ENCODE assay signal across 8 cellular contexts in genomic region chrX:73944582-73944947, GRCh38.
DNase-seq lines count a peak whose midpoint lies in the region; ATAC-seq and TF ChIP-seq lines count a peak whose summit lies in the region.

No MANE protein-coding gene starts in this region.

- WGBS in psoas muscle, 3 donors: 0 to 1% (median 0%) methylated on average over 8 of the region's 8 CpGs

- H3K27me3 ChIP-seq in psoas muscle (ENCODE audit: insufficient read depth in 3 of 3, low read length in 2 of 3): no peaks in the 10 kb centered on the region

- H3K27ac ChIP-seq in SK-N-MC (peak overlapping the region; percentile 95), psoas muscle (peak overlapping the region; percentile 92)

- H3K9me3 ChIP-seq in SK-N-MC (ENCODE audit: low read depth, low read length) (no peaks in the 10 kb centered on the region), psoas muscle (no peaks in the 10 kb centered on the region)

- H3K36me3 ChIP-seq in SK-N-MC (ENCODE audit: insufficient read depth, low read length) (peaks cover 40% of the 10 kb centered on the region), psoas muscle (ENCODE audit: insufficient read depth in 1 of 2, low read depth in 1 of 2) (peaks cover 0 to 23% of the 10 kb centered on the region in 2 donors)

- H3K36me3 Mint-ChIP-seq in activated CD8-positive, alpha-beta memory T cell treated with anti-CD3 and anti-CD28 coated beads, Interleukin-2, amount 10 ng/mL, durations not matched to agents 7 days and 5 days: peaks cover 19% of the 10 kb centered on the region

- CTCF ChIA-PET in activated CD8-positive, alpha-beta memory T cell treated with anti-CD3 and anti-CD28 coated beads, Interleukin-2, amount 10 ng/mL, durations not matched to agents 7 days and 5 days (lab: Charles Lee): interaction anchor here (0.9 to 1.2 kb wide), 2 partner anchors 10 to 11 kb away, joined by 3 read pairs; no protein-coding TSS in a partner anchor

- peak overlapping the region; percentile 96 for H3K27ac Mint-ChIP-seq in activated CD8-positive, alpha-beta memory T cell treated with anti-CD3 and anti-CD28 coated beads, Interleukin-2, amount 10 ng/mL, durations not matched to agents 7 days and 5 days

- intact Hi-C loops in psoas muscle (cut with DNase I): loop anchor here (5.0 kb wide), 2 partner anchors 87 to 92 kb away; partner anchors contain the start of gene XIST (in 1 of the 2)

- peak overlapping the region; percentile 99 for H3K9ac ChIP-seq in SK-N-MC (ENCODE audit: insufficient read length)

- no peaks in the 10 kb centered on the region for H3K9me3 Mint-ChIP-seq in activated CD8-positive, alpha-beta memory T cell treated with anti-CD3 and anti-CD28 coated beads, Interleukin-2, amount 10 ng/mL, durations not matched to agents 7 days and 5 days (ENCODE audit: low read depth)

- peak; percentile 13 for ATAC-seq in activated CD8-positive, alpha-beta memory T cell treated with anti-CD3 and anti-CD28 coated beads, Interleukin-2, amount 10 ng/mL, durations not matched to agents 7 days and 5 days
- ATAC-seq in psoas muscle (peak; percentile 19 to 58 (median 28)), HG02571 (IDR thresholded peaks at IDR 0.05; ENCODE audit: unreplicated experiment) (no peak)

- no peak for DNase-seq in activated CD8-positive, alpha-beta memory T cell treated with anti-CD3 and anti-CD28 coated beads, Interleukin-2, amount 10 ng/mL, durations not matched to agents 7 days and 5 days
- DNase-seq in activated CD8-positive, alpha-beta memory T cell treated with anti-CD3 and anti-CD28 coated beads, Interleukin-2, amount 50 U/mL, for 4 hours: no peak
- DNase-seq in SK-N-MC (ENCODE audit: low read depth, low spot score): no peak
- DNase-seq in fibroblast of mammary gland (ENCODE audit: low read depth): peak; percentile 24
- DNase-seq in psoas muscle: no peak
- no peak for DNase-seq in NCI-H2171 (lab: John Stamatoyannopoulos, UW)
- DNase-seq in NCI-H345 treated with DMSO at 0.1 percent for 48 hours (lab: John Stamatoyannopoulos, UW; ENCODE audit: unreplicated experiment): no peak

- H3K4me3 ChIP-seq in SK-N-MC (peak overlapping the region; percentile 100), fibroblast of mammary gland (ENCODE audit: control insufficient read depth, low read depth, low read length) (peak overlapping the region; percentile 99), psoas muscle (peak overlapping the region; percentile 96)

- TF ChIP-seq CTCF in fibroblast of mammary gland (conservative IDR thresholded peaks at IDR 0.05; ENCODE audit: control insufficient read depth, insufficient read depth, low read depth, low read length) (no peak), psoas muscle (IDR thresholded peaks at IDR 0.05) (no peak)

- H3K4me3 Mint-ChIP-seq in activated CD8-positive, alpha-beta memory T cell treated with anti-CD3 and anti-CD28 coated beads, Interleukin-2, amount 10 ng/mL, durations not matched to agents 7 days and 5 days: peak overlapping the region; percentile 96

- peaks cover 19% of the 10 kb centered on the region for H3K4me1 Mint-ChIP-seq in activated CD8-positive, alpha-beta memory T cell treated with anti-CD3 and anti-CD28 coated beads, Interleukin-2, amount 10 ng/mL, durations not matched to agents 7 days and 5 days

- H3K4me1 ChIP-seq in psoas muscle: peaks cover 8% of the 10 kb centered on the region

- H3K27me3 Mint-ChIP-seq in activated CD8-positive, alpha-beta memory T cell treated with anti-CD3 and anti-CD28 coated beads, Interleukin-2, amount 10 ng/mL, durations not matched to agents 7 days and 5 days: no peaks in the 10 kb centered on the region
